Comparison of ENCODE assay signal across 10 cellular contexts in genomic region chr12:25458047-25458552, GRCh38.
DNase-seq lines count a peak whose midpoint lies in the region; ATAC-seq, FAIRE-seq and TF ChIP-seq lines count a peak whose summit lies in the region.
"Had no signal": no experiment of that assay in that cellular context is flagged by ENCODE, and none has a peak within 500 bp of the region (broad histone marks: within the 10 kb centered on the region; RNA-seq: fewer than 3 reads in every experiment).

No MANE protein-coding gene starts in this region.

- H3K9me3 ChIP-seq in adrenal gland (replicated peaks in 1 of 3) = no peaks in the 10 kb centered on the region

- peak; percentile 88 for DNase-seq in AG10803 (ENCODE audit: low read depth)
- DNase-seq in HTR-8/SVneo (ENCODE audit: insufficient read length, low spot score) = peak; percentile 94
- DNase-seq in adrenal gland = peak; percentile 47 to 78 (median 73)
- DNase-seq in NCI-H2227 treated with DMSO at 0.1 percent for 48 hours (lab: John Stamatoyannopoulos, UW) = no peak
- DNase-seq in erythroblast (lab: John Stamatoyannopoulos, UW) = no peak
- DNase-seq in activated CD4-positive, alpha-beta T cell treated with anti-CD3 and anti-CD28 coated beads, Interleukin-2, amount 50 U/mL, for 4 hours = no peak
- DNase-seq: left ventricle myocardium superior; stimulated activated CD4-positive, alpha-beta T cell treated with anti-CD3 and anti-CD28 coated beads, Interleukin-4, amount 100 ng/mL, for 1 hour had no signal

- no peaks in the 10 kb centered on the region for H3K36me3 ChIP-seq in adrenal gland (replicated peaks in 1 of 2)

- WGBS in adrenal gland, 4 donors = 22 to 30% (median 24%) methylated on average over 6 of the region's 6 CpGs

- no peak for TF ChIP-seq CTCF in AG10803 (conservative IDR thresholded peaks at IDR 0.05; ENCODE audit: low read length)
- no peak for TF ChIP-seq CTCF in adrenal gland (IDR thresholded peaks at IDR 0.05)

- no peaks in the 10 kb centered on the region for H3K27me3 ChIP-seq in adrenal gland

- no peaks in the 10 kb centered on the region for H3K4me1 ChIP-seq in adrenal gland (replicated peaks in 1 of 2)

- FAIRE-seq in HTR-8/SVneo (lab: Jason Lieb, UNC) = peak; percentile 99
- FAIRE-seq in islet of Langerhans (lab: Jason Lieb, UNC) = peak; percentile 87

- no peak for ATAC-seq in GM21390 (IDR thresholded peaks at IDR 0.05; ENCODE audit: unreplicated experiment)
- ATAC-seq: left ventricle myocardium superior had no signal

- peak overlapping the region; percentile 12 for H3K4me3 ChIP-seq in AG10803 (ENCODE audit: low read length)
- no peak overlapping the region for H3K4me3 ChIP-seq in adrenal gland

- TF ChIP-seq POLR2A in adrenal gland (IDR thresholded peaks at IDR 0.05) (no peak), erythroblast (IDR thresholded peaks at IDR 0.05; ENCODE audit: low read length) (no peak)

- no peak overlapping the region for H3K27ac ChIP-seq in adrenal gland

- intact Hi-C loops in adrenal gland (cut with DNase I) = no loop called here

Comparison
In these comparisons a context has a peak if more than half of its experiments do, and no peak if none do; other contexts are left out.
1. DNase-seq: peak in AG10803 (single experiment), HTR-8/SVneo (single experiment) and adrenal gland (7 of 7); none in NCI-H2227 treated with DMSO at 0.1 percent for 48 hours (single experiment), erythroblast (0 of 2) and activated CD4-positive, alpha-beta T cell treated with anti-CD3 and anti-CD28 coated beads, Interleukin-2, amount 50 U/mL, for 4 hours (0 of 2).